13 cellular contexts compared by ENCODE assay signal in the genomic region with DNA sequence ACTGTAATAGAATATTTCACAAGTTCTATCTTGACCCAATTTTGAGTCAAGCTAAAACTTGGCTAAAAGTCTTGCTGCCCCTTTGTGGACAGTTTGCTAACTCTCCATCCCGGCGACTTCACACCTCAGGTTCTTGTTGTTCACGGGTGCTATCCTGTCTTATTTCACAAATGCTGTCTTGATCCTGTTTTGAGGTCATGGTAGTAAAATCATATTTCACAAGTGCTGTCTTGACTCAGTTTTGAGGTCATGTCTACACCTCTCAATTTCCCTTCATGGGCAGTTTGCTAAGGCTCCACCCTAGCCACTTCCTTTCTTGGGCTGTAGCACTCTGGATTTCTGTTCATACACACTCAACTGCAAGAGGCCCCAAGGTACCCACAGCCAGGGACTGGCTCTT. TPM values are rescaled to one million over a fixed set of nuclear protein-coding genes. Genes with fewer than 3 reads are reported as not detected.
A peak's percentile ranks its signal among the peaks of the same experiment; 100 is the strongest.
DNase-seq lines count a peak whose midpoint lies in the region; ATAC-seq lines count a peak whose summit lies in the region.
"Had no signal": no experiment of that assay in that cellular context is flagged by ENCODE, and none has a peak within 500 bp of the region (broad histone marks: within the 10 kb centered on the region; RNA-seq: fewer than 3 reads in every experiment).

No MANE protein-coding gene starts in this region.

- H3K27me3 Mint-ChIP-seq in activated CD8-positive, alpha-beta memory T cell treated with anti-CD3 and anti-CD28 coated beads, Interleukin-2, amount 10 ng/mL, durations not matched to agents 7 days and 5 days, result no peaks in the 10 kb centered on the region
- H3K27me3 Mint-ChIP-seq in activated T-helper 2 cell treated with anti-CD3 and anti-CD28 coated beads, Interferon-gamma antibody, Interleukin-2, Interleukin-4, amounts not matched to agents 10 μg/mL and 5 μg/mL and 100 μg/mL, durations not matched to agents 14 hours and 24 hours and 36 hours (ENCODE audit: low read depth), result no peaks in the 10 kb centered on the region

- ATAC-seq in activated CD8-positive, alpha-beta memory T cell treated with anti-CD3 and anti-CD28 coated beads, Interleukin-2, amount 10 ng/mL, durations not matched to agents 7 days and 5 days, result peak; percentile 94

- no peaks in the 10 kb centered on the region for H3K9me3 Mint-ChIP-seq in activated CD8-positive, alpha-beta memory T cell treated with anti-CD3 and anti-CD28 coated beads, Interleukin-2, amount 10 ng/mL, durations not matched to agents 7 days and 5 days (ENCODE audit: low read depth)
- H3K9me3 Mint-ChIP-seq in activated T-helper 2 cell treated with anti-CD3 and anti-CD28 coated beads, Interferon-gamma antibody, Interleukin-2, Interleukin-4, amounts not matched to agents 10 μg/mL and 5 μg/mL and 100 μg/mL, durations not matched to agents 14 hours and 24 hours and 36 hours, result peaks cover 5% of the 10 kb centered on the region

- CTCF ChIA-PET in activated CD8-positive, alpha-beta memory T cell treated with anti-CD3 and anti-CD28 coated beads, Interleukin-2, amount 10 ng/mL, durations not matched to agents 7 days and 5 days (lab: Charles Lee), result interaction anchor here (1.0 to 2.3 kb wide), 3 partner anchors 10 to 11 kb away, joined by 3 to 11 read pairs (median 4); no protein-coding TSS in a partner anchor

- intact Hi-C loops in activated T-helper 2 cell treated with anti-CD3 and anti-CD28 coated beads, Interferon-gamma antibody, Interleukin-2, Interleukin-4, amounts not matched to agents 10 μg/mL and 5 μg/mL and 100 μg/mL, durations not matched to agents 14 hours and 24 hours and 36 hours (cut with micrococcal nuclease), result loop anchor here (10.0 kb wide), 1 partner anchor 536 kb away; a partner anchor contains a TSS

- peak overlapping the region; percentile 1 for H3K4me3 Mint-ChIP-seq in activated CD8-positive, alpha-beta memory T cell treated with anti-CD3 and anti-CD28 coated beads, Interleukin-2, amount 10 ng/mL, durations not matched to agents 7 days and 5 days
- no peak overlapping the region for H3K4me3 Mint-ChIP-seq in activated T-helper 2 cell treated with anti-CD3 and anti-CD28 coated beads, Interferon-gamma antibody, Interleukin-2, Interleukin-4, amounts not matched to agents 10 μg/mL and 5 μg/mL and 100 μg/mL, durations not matched to agents 14 hours and 24 hours and 36 hours (ENCODE audit: low read depth)
- H3K4me3 Mint-ChIP-seq: brain had no signal

- peak overlapping the region; percentile 74 for H3K27ac Mint-ChIP-seq in activated CD8-positive, alpha-beta memory T cell treated with anti-CD3 and anti-CD28 coated beads, Interleukin-2, amount 10 ng/mL, durations not matched to agents 7 days and 5 days
- peak overlapping the region; percentile 73 for H3K27ac Mint-ChIP-seq in activated T-helper 2 cell treated with anti-CD3 and anti-CD28 coated beads, Interferon-gamma antibody, Interleukin-2, Interleukin-4, amounts not matched to agents 10 μg/mL and 5 μg/mL and 100 μg/mL, durations not matched to agents 14 hours and 24 hours and 36 hours
- H3K27ac Mint-ChIP-seq: brain had no signal

- DNase-seq in activated CD8-positive, alpha-beta memory T cell treated with anti-CD3 and anti-CD28 coated beads, Interleukin-2, amount 10 ng/mL, durations not matched to agents 7 days and 5 days, result peak; percentile 80
- DNase-seq in activated CD8-positive, alpha-beta memory T cell treated with anti-CD3 and anti-CD28 coated beads, Interleukin-2, amount 50 U/mL, for 48 hours, result no peak
- DNase-seq in MV-4-11 (lab: John Stamatoyannopoulos, UW), result peak; percentile 88
- DNase-seq in activated T-helper 2 cell treated with anti-CD3 and anti-CD28 coated beads, Interferon-gamma antibody, Interleukin-2, Interleukin-4, amounts not matched to agents 10 μg/mL and 5 μg/mL and 100 μg/mL, durations not matched to agents 14 hours and 24 hours and 36 hours (ENCODE audit: low spot score), result peak; percentile 25
- peak; percentile 17 for DNase-seq in stimulated activated CD8-positive, alpha-beta memory T cell treated with anti-CD3 and anti-CD28 coated beads, Interleukin-12 subunit alpha, Interleukin-12 subunit beta, amount 100 ng/mL, for 1 hour (ENCODE audit: low read depth)
- no peak for DNase-seq in SHP77 treated with DMSO at 0.1 percent for 48 hours (lab: John Stamatoyannopoulos, UW)
- DNase-seq in NCI-H748 treated with DMSO at 0.1 percent for 48 hours (lab: John Stamatoyannopoulos, UW), result no peak
- no peak for DNase-seq in H4 (ENCODE audit: low spot score)
- DNase-seq: mesenchymal stem cell, NCI-H446 treated with DMSO at 0.1 percent for 48 hours, SJCRH30, transverse colon had no signal

- H3K36me3 Mint-ChIP-seq in activated CD8-positive, alpha-beta memory T cell treated with anti-CD3 and anti-CD28 coated beads, Interleukin-2, amount 10 ng/mL, durations not matched to agents 7 days and 5 days, result peaks cover 14% of the 10 kb centered on the region
- H3K36me3 Mint-ChIP-seq in activated T-helper 2 cell treated with anti-CD3 and anti-CD28 coated beads, Interferon-gamma antibody, Interleukin-2, Interleukin-4, amounts not matched to agents 10 μg/mL and 5 μg/mL and 100 μg/mL, durations not matched to agents 14 hours and 24 hours and 36 hours (ENCODE audit: low read depth), result no peaks in the 10 kb centered on the region
- H3K36me3 Mint-ChIP-seq: brain had no signal

- peaks cover 36% of the 10 kb centered on the region for H3K4me1 Mint-ChIP-seq in activated CD8-positive, alpha-beta memory T cell treated with anti-CD3 and anti-CD28 coated beads, Interleukin-2, amount 10 ng/mL, durations not matched to agents 7 days and 5 days
- peaks cover 29% of the 10 kb centered on the region for H3K4me1 Mint-ChIP-seq in activated T-helper 2 cell treated with anti-CD3 and anti-CD28 coated beads, Interferon-gamma antibody, Interleukin-2, Interleukin-4, amounts not matched to agents 10 μg/mL and 5 μg/mL and 100 μg/mL, durations not matched to agents 14 hours and 24 hours and 36 hours (ENCODE audit: low read depth)

RNA-seq across cellular contexts. Expression of a gene that starts 45.0 kb away (rescaled TPM):
- 10 to 100 TPM; 18.8 to 25.7 TPM for total RNA-seq in activated CD8-positive, alpha-beta memory T cell treated with anti-CD3 and anti-CD28 coated beads, Interleukin-2, amount 10 ng/mL, durations not matched to agents 7 days and 5 days
- total RNA-seq in activated T-helper 2 cell treated with anti-CD3 and anti-CD28 coated beads, Interferon-gamma antibody, Interleukin-2, Interleukin-4, amounts not matched to agents 10 μg/mL and 5 μg/mL and 100 μg/mL, durations not matched to agents 14 hours and 24 hours and 36 hours, result 20.1 and 22.0 TPM in 2 replicates
- 8.8 and 14.9 TPM in 2 replicates for total RNA-seq in H4 (2014; rRNA removed; shearing (Covaris generic))

Comparison
In these comparisons a context has a peak if more than half of its experiments do, and no peak if none do; other contexts are left out.
1. DNase-seq: peak in activated CD8-positive, alpha-beta memory T cell treated with anti-CD3 and anti-CD28 coated beads, Interleukin-2, amount 10 ng/mL, durations not matched to agents 7 days and 5 days (single experiment), MV-4-11 (single experiment), activated T-helper 2 cell treated with anti-CD3 and anti-CD28 coated beads, Interferon-gamma antibody, Interleukin-2, Interleukin-4, amounts not matched to agents 10 μg/mL and 5 μg/mL and 100 μg/mL, durations not matched to agents 14 hours and 24 hours and 36 hours (single experiment) and stimulated activated CD8-positive, alpha-beta memory T cell treated with anti-CD3 and anti-CD28 coated beads, Interleukin-12 subunit alpha, Interleukin-12 subunit beta, amount 100 ng/mL, for 1 hour (single experiment); none in activated CD8-positive, alpha-beta memory T cell treated with anti-CD3 and anti-CD28 coated beads, Interleukin-2, amount 50 U/mL, for 48 hours (single experiment), SHP77 treated with DMSO at 0.1 percent for 48 hours (single experiment), NCI-H748 treated with DMSO at 0.1 percent for 48 hours (single experiment) and H4 (single experiment).